33 cellular contexts compared by ENCODE assay signal in the genomic region with DNA sequence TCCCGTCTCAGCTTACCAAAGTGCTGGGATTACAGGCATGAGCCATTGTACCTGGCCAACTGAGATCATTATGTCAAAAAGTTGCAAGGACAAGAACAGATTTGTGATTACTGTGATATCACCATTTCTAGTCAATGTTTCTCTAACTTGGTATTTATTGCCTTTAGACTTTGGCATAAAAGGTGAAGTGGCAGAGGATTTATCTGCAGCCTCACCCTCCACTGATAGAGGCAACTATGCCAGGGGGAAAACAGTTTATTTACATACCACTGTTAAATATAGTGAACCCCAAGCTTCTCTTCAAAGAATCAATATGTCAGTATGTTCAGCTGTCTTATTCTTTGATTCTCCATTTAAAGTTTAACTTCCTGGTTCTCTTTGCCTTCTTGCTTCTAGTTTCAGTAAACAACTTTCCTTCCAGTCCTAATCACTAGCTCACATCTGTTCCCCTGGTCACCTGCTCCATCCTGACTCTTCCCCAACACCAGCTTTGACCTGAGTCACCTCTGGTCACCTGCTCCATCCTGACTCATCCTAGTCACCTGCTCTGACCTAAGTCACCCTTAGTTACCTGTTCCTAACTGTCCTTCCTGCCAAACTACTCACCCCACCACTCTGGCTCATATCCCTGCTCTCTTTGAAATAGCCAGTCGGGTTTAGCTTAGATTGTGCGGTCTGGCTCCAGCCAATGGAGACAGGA. TPM values are rescaled to one million over a fixed set of nuclear protein-coding genes. Genes with fewer than 3 reads are reported as not detected.
DNase-seq lines count a peak whose midpoint lies in the region; ATAC-seq, FAIRE-seq and TF ChIP-seq lines count a peak whose summit lies in the region.
"Had no signal": no experiment of that assay in that cellular context is flagged by ENCODE, and none has a peak within 500 bp of the region (broad histone marks: within the 10 kb centered on the region; RNA-seq: fewer than 3 reads in every experiment).

No MANE protein-coding gene starts in this region.

- no CpG with 5 or more reads among the region's 3 CpGs for WGBS in H9 (ENCODE audit: extremely low coverage, insufficient read length, low lambda C conversion rate)
- WGBS in HepG2 (ENCODE audit: low lambda C conversion rate): 86% methylated on average over 3 of the region's 3 CpGs
- 57% methylated on average over 3 of the region's 3 CpGs; no CpG with 5 or more reads in 1 of the 2 donors for WGBS in transverse colon (ENCODE audit: low coverage in 1 of 2), 2 donors

- peak; percentile 59 for DNase-seq in H9
- no peak for DNase-seq in HepG2 (ENCODE audit: low spot score)
- DNase-seq in transverse colon: peak; percentile 70
- DNase-seq in kidney: no peak
- no peak for DNase-seq in CD4-positive, alpha-beta memory T cell
- DNase-seq: activated CD4-positive, alpha-beta T cell treated with anti-CD3 and anti-CD28 coated beads, Interleukin-2, amount 50 U/mL, for 48 hours; activated CD8-positive, alpha-beta memory T cell treated with anti-CD3 and anti-CD28 coated beads, Interleukin-2, amount 50 U/mL, for 48 hours; gastrocnemius medialis; hippocampal formation; left ventricle myocardium superior; NCI-H1417; NCI-H2029 treated with DMSO at 0.1 percent for 48 hours; NCI-H2227 treated with DMSO at 0.1 percent for 48 hours; NCI-H69; ovary; right cardiac atrium; spleen; stimulated activated CD4-positive, alpha-beta T cell treated with anti-CD3 and anti-CD28 coated beads, Interleukin-2, amount 100 ng/mL, for 48 hours; T-cell had no signal

- H4K20me1 ChIP-seq in H9 (ENCODE audit: control insufficient read depth, insufficient read depth, insufficient read length) (no peaks in the 10 kb centered on the region), HepG2 (ENCODE audit: insufficient read depth, low read length) (no peaks in the 10 kb centered on the region; the same call in 1 of the 2 replicates)
- H4K20me1 ChIP-seq: BLaER1 treated with 17β-estradiol and CSF1 and Interleukin-3, amounts not matched to agents 10 nM and 100 nM had no signal

- no peak overlapping the region for H2BK20ac ChIP-seq in H9 (ENCODE audit: low read depth, low read length, poor library complexity, severe bottlenecking)

- TF ChIP-seq EP300 in HepG2 (IDR thresholded peaks at IDR 0.05; ENCODE audit: low read depth in 2 of 2, low read length in 2 of 2): no peak; a peak in 1 of 4 replicates
- TF ChIP-seq EP300 in HepG2 (CRISPR knock-in tag; IDR thresholded peaks at IDR 0.05; ENCODE audit: borderline replicate concordance): no peak
- TF ChIP-seq EP300 in transverse colon (IDR thresholded peaks at IDR 0.05; ENCODE audit: low read depth): peak; percentile 23

- H3K36me3 ChIP-seq in HepG2 (replicated peaks in 1 of 2; ENCODE audit: control insufficient read depth in 1 of 2, insufficient read depth in 2 of 2, low read length in 2 of 2) (no peaks in the 10 kb centered on the region), transverse colon (no peaks in the 10 kb centered on the region), kidney (ENCODE audit: control insufficient read depth in 1 of 2, insufficient read depth in 2 of 2, low read length in 2 of 2) (no peaks in the 10 kb centered on the region)
- no peaks in the 10 kb centered on the region for H3K36me3 ChIP-seq in CD4-positive, alpha-beta memory T cell (ENCODE audit: insufficient read depth, low read length)
- H3K36me3 ChIP-seq: cardiac muscle cell, gastrocnemius medialis, ovary, SJSA1, spleen had no signal

- H3K27me3 ChIP-seq in H9 (ENCODE audit: insufficient read depth, low read length) (no peaks in the 10 kb centered on the region), HepG2 (ENCODE audit: control insufficient read depth in 1 of 2, insufficient read depth in 2 of 2, low read length in 2 of 2) (no peaks in the 10 kb centered on the region), transverse colon (no peaks in the 10 kb centered on the region)
- H3K27me3 ChIP-seq in CD4-positive, alpha-beta memory T cell (ENCODE audit: insufficient read depth, low read length): no peaks in the 10 kb centered on the region
- H3K27me3 ChIP-seq: BLaER1 treated with 17β-estradiol and CSF1 and Interleukin-3, amounts not matched to agents 10 nM and 100 nM; cardiac muscle cell; gastrocnemius medialis; ovary; SJSA1; spleen had no signal

- H2BK15ac ChIP-seq in H9 (ENCODE audit: low read depth, low read length): no peak overlapping the region

- H3K9ac ChIP-seq in H9 (ENCODE audit: extremely low read depth, insufficient read length, low read length) (no peak overlapping the region), HepG2 (ENCODE audit: insufficient read depth, low read depth, low read length) (no peak overlapping the region), kidney (ENCODE audit: low read length in 2 of 2) (no peak overlapping the region)
- H3K9ac ChIP-seq: BLaER1 treated with 17β-estradiol and CSF1 and Interleukin-3, amounts not matched to agents 10 nM and 100 nM; KMS-11 had no signal

- no peaks in the 10 kb centered on the region for H3K23me2 ChIP-seq in H9 (ENCODE audit: insufficient read length, low read depth, low read length, poor library complexity, severe bottlenecking)

- H3T11ph ChIP-seq in H9 (ENCODE audit: low read length): no peak overlapping the region

- no peak overlapping the region for H2BK120ac ChIP-seq in H9 (ENCODE audit: low read depth, low read length, poor library complexity, severe bottlenecking)

- no peak overlapping the region for H3K14ac ChIP-seq in H9 (ENCODE audit: insufficient read depth, low read length)

- H3K27ac ChIP-seq in H9 (ENCODE audit: insufficient read length, low read depth, low read length) (no peak overlapping the region), HepG2 (ENCODE audit: extremely low read length, insufficient read depth, low read length) (no peak overlapping the region), transverse colon (peak overlapping the region; percentile 83 to 88 (median 84)), kidney (ENCODE audit: low read depth in 2 of 2, low read length in 2 of 2) (no peak overlapping the region)
- H3K27ac ChIP-seq in CD4-positive, alpha-beta memory T cell (ENCODE audit: low read depth, low read length): no peak overlapping the region
- H3K27ac ChIP-seq: BLaER1 treated with 17β-estradiol and CSF1 and Interleukin-3, amounts not matched to agents 10 nM and 100 nM; cardiac muscle cell; gastrocnemius medialis; KMS-11; ovary; SJSA1; spleen had no signal

- no peaks in the 10 kb centered on the region for H3K27me3 Mint-ChIP-seq in H9 (ENCODE audit: low read depth)
- H3K27me3 Mint-ChIP-seq in CD4-positive, alpha-beta memory T cell: no peaks in the 10 kb centered on the region
- H3K27me3 Mint-ChIP-seq: activated naive CD4-positive, alpha-beta T cell treated with anti-CD3 and anti-CD28 coated beads, Interleukin-2, amount 50 U/mL, for 24 hours; dendritic cell treated with granulocyte-macrophage colony-stimulating factor and Interleukin-4, amounts not matched to agents 40 ng/mL and 50 ng/mL, for 4 days; natural killer cell treated with Interleukin-12 subunit alpha and Interleukin-12 subunit beta and Interleukin-15 and Interleukin-18, amount 100 ng/mL, for 72 hours had no signal

- no peak overlapping the region for H2BK5ac ChIP-seq in H9 (ENCODE audit: insufficient read length, low read length)

- no peak overlapping the region for H3K4ac ChIP-seq in H9 (ENCODE audit: low read depth, low read length)

- POLR2A ChIA-PET in HepG2 (lab: Yijun Ruan, JAX): interaction anchor here (1.0 to 2.2 kb wide), 2 partner anchors 8 to 12 kb away, joined by 3 to 12 read pairs; no protein-coding TSS in a partner anchor
- POLR2A ChIA-PET in CD4-positive, alpha-beta memory T cell (lab: Charles Lee; ENCODE audit: partially characterized antibody): no interaction called here

- TF ChIP-seq RAD21 in HepG2 (CRISPR knock-in tag; IDR thresholded peaks at IDR 0.05): no peak

- no peaks in the 10 kb centered on the region for H3K9me3 ChIP-seq in H9 (ENCODE audit: control insufficient read depth, low read depth, low read length)
- H3K9me3 ChIP-seq in HepG2 (ENCODE audit: low read length): peaks cover 20% of the 10 kb centered on the region
- peaks cover 0 to 3% of the 10 kb centered on the region in 2 donors for H3K9me3 ChIP-seq in transverse colon
- H3K9me3 ChIP-seq in kidney (ENCODE audit: control insufficient read depth in 1 of 2, low read length in 2 of 2): peaks cover 6 to 14% of the 10 kb centered on the region in 2 donors
- peaks cover 0 to 4% of the 10 kb centered on the region in 2 donors for H3K9me3 ChIP-seq in CD4-positive, alpha-beta memory T cell (ENCODE audit: control insufficient read depth in 1 of 2, low read length in 2 of 2)
- H3K9me3 ChIP-seq: ovary had no signal

- no TSS peak for BruUV-seq in HepG2 (replicated peaks; lab: Mats Ljungman, UMichigan)

- H3K36me3 Mint-ChIP-seq in H9 (ENCODE audit: insufficient read depth in 1 of 3, low read depth in 3 of 3): peaks cover 36 to 46% (median 40%) of the 10 kb centered on the region in 3 experiments
- peaks cover 0 to 8% of the 10 kb centered on the region in 2 donors for H3K36me3 Mint-ChIP-seq in CD4-positive, alpha-beta memory T cell
- H3K36me3 Mint-ChIP-seq: T-cell had no signal

- H4K5ac ChIP-seq in H9 (ENCODE audit: insufficient read length, low read depth, low read length): no peak overlapping the region

- no peak overlapping the region for H4K91ac ChIP-seq in H9 (ENCODE audit: insufficient read length, low read depth, low read length)

- H2BK12ac ChIP-seq in H9 (ENCODE audit: insufficient read length, low read depth, low read length): no peak overlapping the region

- intact Hi-C loops in HepG2 (cut with micrococcal nuclease; ENCODE audit: unreplicated experiment) (no loop called here), transverse colon (cut with DNase I; ENCODE audit: low total_unique reads) (no loop called here), kidney (cut with DNase I) (no loop called here)
- intact Hi-C loops in CD4-positive, alpha-beta memory T cell (cut with micrococcal nuclease): no loop called here

- H3K56ac ChIP-seq in H9 (ENCODE audit: insufficient read length, low read depth, low read length): no peak overlapping the region

- H3K79me2 ChIP-seq in H9 (ENCODE audit: insufficient read depth, low read length): peaks cover 90% of the 10 kb centered on the region
- peaks cover 37% of the 10 kb centered on the region for H3K79me2 ChIP-seq in HepG2 (ENCODE audit: insufficient read depth, low read length)

- no peak overlapping the region for H3K23ac ChIP-seq in H9 (ENCODE audit: insufficient read length, low read depth, low read length)

- CTCF ChIA-PET in HepG2 (lab: Yijun Ruan, JAX; ENCODE audit: low intra/inter-chr PET ratio, low total read pairs): no interaction called here
- CTCF ChIA-PET in CD4-positive, alpha-beta memory T cell (lab: Charles Lee; ENCODE audit: partially characterized antibody): no interaction called here

- TF ChIP-seq CTCF in H9 (conservative IDR thresholded peaks at IDR 0.05) (no peak), HepG2 (CRISPR knock-in tag; IDR thresholded peaks at IDR 0.05) (no peak), transverse colon (IDR thresholded peaks at IDR 0.05) (no peak), kidney (IDR thresholded peaks at IDR 0.05; ENCODE audit: borderline replicate concordance, extremely low read depth, insufficient read depth) (no peak)

- FAIRE-seq in colon (lab: Jason Lieb, UNC): peak; percentile 87
- FAIRE-seq in HepG2 (lab: Jason Lieb, UNC): no peak
- FAIRE-seq in kidney (lab: Jason Lieb, UNC): no peak
- FAIRE-seq: endometrium, H54 had no signal

- H3K4me3 ChIP-seq in HepG2 (replicated peaks in 1 of 3; ENCODE audit: insufficient read depth in 1 of 3, low read depth in 2 of 3, low read length in 3 of 3) (no peak overlapping the region), transverse colon (no peak overlapping the region), kidney (ENCODE audit: low read length in 2 of 2) (no peak overlapping the region)
- no peak overlapping the region for H3K4me3 ChIP-seq in CD4-positive, alpha-beta memory T cell (ENCODE audit: low read length in 2 of 2)
- H3K4me3 ChIP-seq: BLaER1 treated with 17β-estradiol and CSF1 and Interleukin-3, amounts not matched to agents 10 nM and 100 nM; cardiac muscle cell; gastrocnemius medialis; ovary; SJSA1; spleen had no signal

- H3K4me3 Mint-ChIP-seq in H9: no peak overlapping the region
- H3K4me3 Mint-ChIP-seq in CD4-positive, alpha-beta memory T cell: no peak overlapping the region
- H3K4me3 Mint-ChIP-seq: activated naive CD4-positive, alpha-beta T cell treated with anti-CD3 and anti-CD28 coated beads, Interleukin-2, amount 50 U/mL, for 24 hours; dendritic cell treated with granulocyte-macrophage colony-stimulating factor and Interleukin-4, amounts not matched to agents 40 ng/mL and 50 ng/mL, for 4 days; mesothelial cell of epicardium; natural killer cell treated with Interleukin-12 subunit alpha and Interleukin-12 subunit beta and Interleukin-15 and Interleukin-18, amount 100 ng/mL, for 72 hours; T-cell had no signal

- H3K79me1 ChIP-seq in H9 (ENCODE audit: insufficient read depth, low read depth, low read length, poor library complexity, severe bottlenecking): peaks cover 4% of the 10 kb centered on the region

- in situ Hi-C loops in HepG2 (cut with HindIII; ENCODE audit: extremely low pct_ligation_motif_present, low pct_unique_long_range_greater_than_20kb): no loop called here
- in situ Hi-C loops in transverse colon (cut with MboI; ENCODE audit: low pct_ligation_motif_present in 1 of 4, low pct_unique_long_range_greater_than_20kb in 1 of 4, low sequenced_read_pairs in 3 of 4): no loop called here

- H2AFZ ChIP-seq in H9 (ENCODE audit: low read length) (no peak overlapping the region), HepG2 (ENCODE audit: low read length) (no peak overlapping the region)

- no peak overlapping the region for H2AK5ac ChIP-seq in H9 (ENCODE audit: insufficient read length, low read length)

- peaks cover 21 to 47% of the 10 kb centered on the region in 2 experiments for H3K4me1 Mint-ChIP-seq in H9
- no peaks in the 10 kb centered on the region for H3K4me1 Mint-ChIP-seq in CD4-positive, alpha-beta memory T cell
- H3K4me1 Mint-ChIP-seq: activated naive CD4-positive, alpha-beta T cell treated with anti-CD3 and anti-CD28 coated beads, Interleukin-2, amount 50 U/mL, for 24 hours; T-cell had no signal

- H3K4me1 ChIP-seq in H9 (ENCODE audit: insufficient read depth, low read length): peaks cover 9% of the 10 kb centered on the region
- H3K4me1 ChIP-seq in HepG2 (ENCODE audit: insufficient read depth, low read length): peaks cover 26% of the 10 kb centered on the region
- H3K4me1 ChIP-seq in transverse colon: peaks cover 0 to 64% (median 44%) of the 10 kb centered on the region in 4 donors
- peaks cover 0 to 4% of the 10 kb centered on the region in 2 donors for H3K4me1 ChIP-seq in kidney (ENCODE audit: control insufficient read depth in 1 of 2, insufficient read depth in 1 of 2, low read depth in 1 of 2, low read length in 2 of 2)
- no peaks in the 10 kb centered on the region for H3K4me1 ChIP-seq in CD4-positive, alpha-beta memory T cell (ENCODE audit: insufficient read depth, low read length)
- H3K4me1 ChIP-seq: gastrocnemius medialis, SJSA1, spleen had no signal

- no peak overlapping the region for H4K8ac ChIP-seq in H9 (replicated peaks; ENCODE audit: insufficient read length, low read depth, low read length)

- TF ChIP-seq POLR2A in HepG2 (IDR thresholded peaks at IDR 0.05; ENCODE audit: insufficient read depth in 1 of 2, low read depth in 2 of 2, low read length in 2 of 2) (no peak), transverse colon (IDR thresholded peaks at IDR 0.05) (peak; percentile 21)

- peak overlapping the region in 2 of 3 experiments; percentile 1 to 29; a peak in 1 of 7 replicates for H3K27ac Mint-ChIP-seq in H9
- no peak overlapping the region for H3K27ac Mint-ChIP-seq in CD4-positive, alpha-beta memory T cell
- H3K27ac Mint-ChIP-seq: activated naive CD4-positive, alpha-beta T cell treated with anti-CD3 and anti-CD28 coated beads, Interleukin-2, amount 50 U/mL, for 24 hours; activated T-helper 2 cell treated with anti-CD3 and anti-CD28 coated beads, Interferon-gamma antibody, Interleukin-2, Interleukin-4, amounts not matched to agents 10 μg/mL and 5 μg/mL and 100 μg/mL, durations not matched to agents 14 hours and 24 hours and 36 hours; dendritic cell treated with granulocyte-macrophage colony-stimulating factor and Interleukin-4, amounts not matched to agents 40 ng/mL and 50 ng/mL, for 4 days; mesothelial cell of epicardium; natural killer cell treated with Interleukin-12 subunit alpha and Interleukin-12 subunit beta and Interleukin-15 and Interleukin-18, amount 100 ng/mL, for 72 hours had no signal

- no peak overlapping the region for H3K18ac ChIP-seq in H9 (ENCODE audit: insufficient read length, low read depth, low read length)

- peaks cover 11 to 15% of the 10 kb centered on the region in 2 experiments; a peak in 4 of 5 replicates for H3K9me3 Mint-ChIP-seq in H9
- peaks cover 7 to 39% (median 25%) of the 10 kb centered on the region in 8 donors for H3K9me3 Mint-ChIP-seq in CD4-positive, alpha-beta memory T cell

- ATAC-seq in HepG2: peak; percentile 56
- no peak for ATAC-seq in GM19395 (IDR thresholded peaks at IDR 0.05; ENCODE audit: unreplicated experiment)
- ATAC-seq in GM21367 (IDR thresholded peaks at IDR 0.05; ENCODE audit: unreplicated experiment): no peak
- ATAC-seq: gastrocnemius medialis; left ventricle myocardium superior; natural killer cell treated with Interleukin-12 subunit alpha and Interleukin-12 subunit beta and Interleukin-15 and Interleukin-18, amount 100 ng/mL, for 72 hours; right cardiac atrium; T-cell had no signal

- H3K4me2 ChIP-seq in H9 (ENCODE audit: insufficient read depth, insufficient read length, low read length): no peak overlapping the region
- H3K4me2 ChIP-seq in HepG2 (ENCODE audit: low read depth, low read length): no peak overlapping the region
- H3K4me2 ChIP-seq: KMS-11 had no signal

RNA-seq across cellular contexts. Expression of a gene that starts 29.9 kb away (rescaled TPM):
- total RNA-seq in H9 (2021) (335 and 354 TPM in 2 replicates), HepG2 (2016; rRNA removed; fragmentation: Illumina TruSeq; extraction: Trizol) (2.9 and 5.1 TPM in 2 replicates), transverse colon (100 to 1,000 TPM in 3 of 4 donors, 10 to 100 TPM in 1; 76.7 to 231 (median 117) TPM), kidney (51.6 TPM)
- 2.5 and 3.1 TPM in 2 replicates for total RNA-seq in HepG2 (2016; cell fraction: cytosol; rRNA removed; fragmentation: Illumina TruSeq; extraction: Trizol; ENCODE audit: low read depth)
- 3.4 and 5.4 TPM in 2 replicates for total RNA-seq in HepG2 (2016; cell fraction: insoluble cytoplasmic fraction; rRNA removed; fragmentation: Illumina TruSeq; extraction: Trizol)
- total RNA-seq in HepG2 (2016; cell fraction: membrane; rRNA removed; fragmentation: Illumina TruSeq; extraction: Trizol): 1.7 and 2.8 TPM in 2 replicates
- 21.0 and 23.5 TPM in 2 replicates for total RNA-seq in HepG2 (2016; cell fraction: nucleus; rRNA removed; fragmentation: Illumina TruSeq; extraction: Trizol)
- polyA plus RNA-seq in HepG2 (2011; rRNA removed) (4.6 and 6.5 TPM in 2 replicates), kidney (ENCODE audit: insufficient read depth, low read depth, low replicate concordance) (4.0 TPM)
- polyA plus RNA-seq in HepG2 (2011; cell fraction: cytosol; rRNA removed): 3.4 and 5.4 TPM in 2 replicates
- 11.1 and 19.1 TPM in 2 replicates for polyA plus RNA-seq in HepG2 (2011; cell fraction: nucleus; rRNA removed)
- 3.4 and 4.0 TPM in 2 replicates for polyA plus RNA-seq in HepG2 (2012)
- polyA plus RNA-seq in HepG2 (2016; cell fraction: cytosol; fragmentation: Illumina TruSeq; extraction: Trizol; ENCODE audit: low read depth): 0.33 and 0.82 TPM in 2 replicates
- polyA plus RNA-seq in HepG2 (2016; cell fraction: insoluble cytoplasmic fraction; fragmentation: Illumina TruSeq; extraction: Trizol; ENCODE audit: low read depth): 2.0 and 3.2 TPM in 2 replicates
- polyA plus RNA-seq in HepG2 (2016; cell fraction: membrane; fragmentation: Illumina TruSeq; extraction: Trizol; ENCODE audit: low read depth): 0.60 and 0.90 TPM in 2 replicates
- 12.6 and 13.9 TPM in 2 replicates for polyA plus RNA-seq in HepG2 (2016; cell fraction: nucleus; fragmentation: Illumina TruSeq; extraction: Trizol; ENCODE audit: insufficient read depth, low read depth)
- polyA minus RNA-seq in HepG2 (2011; rRNA and poly(A)+ RNA removed; ENCODE audit: low replicate concordance): 0.14 and 17.4 TPM in 2 replicates
- 8.4 and 16.5 TPM in 2 replicates for polyA minus RNA-seq in HepG2 (2011; cell fraction: cytosol; rRNA and poly(A)+ RNA removed)
- 49.6 and 67.6 TPM in 2 replicates for polyA minus RNA-seq in HepG2 (2011; cell fraction: nucleus; rRNA and poly(A)+ RNA removed)
- total RNA-seq in CD4-positive, alpha-beta memory T cell: not detected
- polyA plus RNA-seq in CD4-positive, alpha-beta memory T cell: 1 to 10 TPM in 1 of 2 donors, under 1 TPM in 1; 0.20 to 1.2 TPM
- total RNA-seq: activated T-helper 2 cell treated with anti-CD3 and anti-CD28 coated beads, Interferon-gamma antibody, Interleukin-2, Interleukin-4, amounts not matched to agents 10 μg/mL and 5 μg/mL and 100 μg/mL, durations not matched to agents 14 hours and 24 hours and 36 hours; natural killer cell treated with Interleukin-12 subunit alpha and Interleukin-12 subunit beta and Interleukin-15 and Interleukin-18, amount 100 ng/mL, for 72 hours had no signal

Comparison
In these comparisons a context has a peak if more than half of its experiments do, and no peak if none do; other contexts are left out.
1. DNase-seq: peak in H9 (single experiment) and transverse colon (single experiment); none in HepG2 (single experiment), kidney (single experiment) and CD4-positive, alpha-beta memory T cell (0 of 5).
2. H3K27ac ChIP-seq: peak in transverse colon (4 of 4); none in H9 (single experiment), HepG2 (single experiment), kidney (0 of 2) and CD4-positive, alpha-beta memory T cell (single experiment).
3. H3K27ac Mint-ChIP-seq: peak in H9 (2 of 3); none in CD4-positive, alpha-beta memory T cell (0 of 7).